2 cellular contexts compared by ENCODE assay signal in genomic region chr12:13436696-13437391, GRCh38.
TF ChIP-seq lines count a peak whose summit lies in the region.

No MANE protein-coding gene starts in this region.

TF ChIP-seq in Ishikawa, 13 proteins besides CTCF, POLR2A, EP300 and RAD21 (continued from another document):
- TF ChIP-seq, protein P1, sequence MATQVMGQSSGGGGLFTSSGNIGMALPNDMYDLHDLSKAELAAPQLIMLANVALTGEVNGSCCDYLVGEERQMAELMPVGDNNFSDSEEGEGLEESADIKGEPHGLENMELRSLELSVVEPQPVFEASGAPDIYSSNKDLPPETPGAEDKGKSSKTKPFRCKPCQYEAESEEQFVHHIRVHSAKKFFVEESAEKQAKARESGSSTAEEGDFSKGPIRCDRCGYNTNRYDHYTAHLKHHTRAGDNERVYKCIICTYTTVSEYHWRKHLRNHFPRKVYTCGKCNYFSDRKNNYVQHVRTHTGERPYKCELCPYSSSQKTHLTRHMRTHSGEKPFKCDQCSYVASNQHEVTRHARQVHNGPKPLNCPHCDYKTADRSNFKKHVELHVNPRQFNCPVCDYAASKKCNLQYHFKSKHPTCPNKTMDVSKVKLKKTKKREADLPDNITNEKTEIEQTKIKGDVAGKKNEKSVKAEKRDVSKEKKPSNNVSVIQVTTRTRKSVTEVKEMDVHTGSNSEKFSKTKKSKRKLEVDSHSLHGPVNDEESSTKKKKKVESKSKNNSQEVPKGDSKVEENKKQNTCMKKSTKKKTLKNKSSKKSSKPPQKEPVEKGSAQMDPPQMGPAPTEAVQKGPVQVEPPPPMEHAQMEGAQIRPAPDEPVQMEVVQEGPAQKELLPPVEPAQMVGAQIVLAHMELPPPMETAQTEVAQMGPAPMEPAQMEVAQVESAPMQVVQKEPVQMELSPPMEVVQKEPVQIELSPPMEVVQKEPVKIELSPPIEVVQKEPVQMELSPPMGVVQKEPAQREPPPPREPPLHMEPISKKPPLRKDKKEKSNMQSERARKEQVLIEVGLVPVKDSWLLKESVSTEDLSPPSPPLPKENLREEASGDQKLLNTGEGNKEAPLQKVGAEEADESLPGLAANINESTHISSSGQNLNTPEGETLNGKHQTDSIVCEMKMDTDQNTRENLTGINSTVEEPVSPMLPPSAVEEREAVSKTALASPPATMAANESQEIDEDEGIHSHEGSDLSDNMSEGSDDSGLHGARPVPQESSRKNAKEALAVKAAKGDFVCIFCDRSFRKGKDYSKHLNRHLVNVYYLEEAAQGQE (IDR thresholded peaks at IDR 0.05; ENCODE audit: low read depth), result no peak
TF ChIP-seq in Ishikawa: peak in this region for 1.

TF ChIP-seq in liver, 16 proteins besides CTCF, POLR2A, EP300 and RAD21 (continued from another document):
- TF ChIP-seq ZBTB33 (IDR thresholded peaks at IDR 0.05), result no peak
- TF ChIP-seq, protein P2, sequence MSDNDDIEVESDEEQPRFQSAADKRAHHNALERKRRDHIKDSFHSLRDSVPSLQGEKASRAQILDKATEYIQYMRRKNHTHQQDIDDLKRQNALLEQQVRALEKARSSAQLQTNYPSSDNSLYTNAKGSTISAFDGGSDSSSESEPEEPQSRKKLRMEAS (IDR thresholded peaks at IDR 0.05), result peak; percentile 88
- no peak for TF ChIP-seq GABPA (IDR thresholded peaks at IDR 0.05 in 1 of 2, conservative IDR thresholded peaks at IDR 0.05 in 1 of 2)
- no peak for TF ChIP-seq YY1 (IDR thresholded peaks at IDR 0.05)
- TF ChIP-seq FOXA2 (IDR thresholded peaks at IDR 0.05), result peak; percentile 13
- peak; percentile 35 to 55 for TF ChIP-seq HNF4A (conservative IDR thresholded peaks at IDR 0.05)
